8 cellular contexts compared by ENCODE assay signal in the genomic region with DNA sequence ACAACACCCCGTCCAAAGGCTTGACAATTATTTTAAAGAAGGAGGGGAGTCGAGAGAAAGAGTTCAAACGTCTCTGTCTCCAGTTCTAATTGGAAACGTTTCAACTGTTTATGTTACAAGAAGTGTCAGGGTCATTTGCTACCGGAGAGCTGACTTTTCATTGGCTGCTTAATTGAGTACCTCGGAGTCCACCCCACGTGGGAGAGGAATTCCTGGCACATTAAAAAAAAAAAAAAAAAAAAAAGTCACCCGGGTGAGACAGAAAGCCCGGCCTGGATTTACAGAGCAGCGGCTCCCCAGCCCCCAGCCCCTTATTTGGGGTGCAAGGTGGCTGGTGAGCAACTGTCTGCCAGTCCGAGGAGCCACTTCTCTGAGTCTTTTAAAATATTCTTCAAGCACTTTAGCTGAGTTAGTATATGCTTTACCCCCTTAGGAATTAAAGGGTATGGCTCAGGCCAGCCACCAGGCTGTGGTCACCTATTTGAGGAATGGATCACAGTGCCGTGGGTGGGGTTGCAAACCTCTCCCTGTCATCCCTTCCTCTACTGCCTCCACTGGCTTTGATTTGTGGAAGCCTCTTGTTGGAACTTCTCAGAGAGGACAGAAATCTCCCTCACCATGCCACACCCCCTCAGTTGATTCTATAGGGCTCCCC. TPM values are rescaled to one million over a fixed set of nuclear protein-coding genes. Genes with fewer than 3 reads are reported as not detected.
DNase-seq lines count a peak whose midpoint lies in the region; ATAC-seq and TF ChIP-seq lines count a peak whose summit lies in the region.

No MANE protein-coding gene starts in this region.

- peaks cover 54% of the 10 kb centered on the region for H3K4me1 ChIP-seq in DOHH2 (ENCODE audit: control insufficient read depth, low read length)
- H3K4me1 ChIP-seq in SJSA1 (replicated peaks): peaks cover 28% of the 10 kb centered on the region
- H3K4me1 ChIP-seq in prostate gland (replicated peaks): peaks cover 5% of the 10 kb centered on the region

- 3% methylated on average over 12 of the region's 12 CpGs for WGBS in prostate gland

- TF ChIP-seq CTCF in DOHH2 (IDR thresholded peaks at IDR 0.05; ENCODE audit: low read depth, low read length, poor library complexity, severe bottlenecking): no peak
- no peak for TF ChIP-seq CTCF in fibroblast of villous mesenchyme (IDR thresholded peaks at IDR 0.05; ENCODE audit: insufficient read depth, low read depth, low read length)
- TF ChIP-seq CTCF in prostate gland (IDR thresholded peaks at IDR 0.05): no peak

- H3K4me3 ChIP-seq in DOHH2 (ENCODE audit: low read length) (peak overlapping the region; percentile 68; the same call in 1 of the 2 replicates), SJSA1 (no peak overlapping the region), fibroblast of villous mesenchyme (ENCODE audit: low read depth, low read length) (peak overlapping the region; percentile 39), prostate gland (peak overlapping the region in 1 of 2 donors; percentile 27)

- H3K27ac Mint-ChIP-seq in activated CD4-positive, alpha-beta memory T cell treated with anti-CD3 and anti-CD28 coated beads for 36 hours: no peak overlapping the region

- peaks cover 2% of the 10 kb centered on the region for H3K36me3 Mint-ChIP-seq in activated CD4-positive, alpha-beta memory T cell treated with anti-CD3 and anti-CD28 coated beads for 36 hours

- H3K27me3 ChIP-seq in DOHH2 (ENCODE audit: control insufficient read depth, low read length): peaks cover 37% of the 10 kb centered on the region
- no peaks in the 10 kb centered on the region for H3K27me3 ChIP-seq in SJSA1 (replicated peaks)
- no peaks in the 10 kb centered on the region for H3K27me3 ChIP-seq in prostate gland (replicated peaks; ENCODE audit: insufficient read depth)

- TF ChIP-seq POLR2A in prostate gland (IDR thresholded peaks at IDR 0.05): no peak

- no peak for ATAC-seq in GM21737 (IDR thresholded peaks at IDR 0.05; ENCODE audit: unreplicated experiment)

- intact Hi-C loops in prostate gland (cut with DNase I): loop anchor here (2.0 to 5.0 kb wide), 2 partner anchors 95 to 221 kb away; no protein-coding TSS in a partner anchor
- intact Hi-C loops in activated CD4-positive, alpha-beta memory T cell treated with anti-CD3 and anti-CD28 coated beads for 36 hours (cut with micrococcal nuclease): no loop called here

- H3K9me2 ChIP-seq in DOHH2 (replicated peaks; ENCODE audit: control insufficient read depth, low read length): no peaks in the 10 kb centered on the region

- POLR2A ChIA-PET in activated CD4-positive, alpha-beta memory T cell treated with anti-CD3 and anti-CD28 coated beads for 36 hours (lab: Charles Lee): interaction anchor here (2.8 kb wide), 1 partner anchor 199 kb away, joined by 12 read pairs; no protein-coding TSS in a partner anchor

- no peaks in the 10 kb centered on the region for H4K20me1 ChIP-seq in DOHH2 (ENCODE audit: control insufficient read depth, insufficient read depth, low read depth, low read length)

- peak overlapping the region; percentile 82 for H3K4me2 ChIP-seq in DOHH2 (ENCODE audit: low read length)

- no peak overlapping the region for H3K4me3 Mint-ChIP-seq in activated CD4-positive, alpha-beta memory T cell treated with anti-CD3 and anti-CD28 coated beads for 36 hours

- no peaks in the 10 kb centered on the region for H3K9me3 ChIP-seq in DOHH2 (ENCODE audit: control insufficient read depth, insufficient read depth, low read length)
- H3K9me3 ChIP-seq in SJSA1 (replicated peaks): no peaks in the 10 kb centered on the region
- H3K9me3 ChIP-seq in prostate gland: no peaks in the 10 kb centered on the region

- DNase-seq in NCI-H1105 treated with DMSO at 0.1 percent for 48 hours (lab: John Stamatoyannopoulos, UW) (peak; percentile 99), SJSA1 (ENCODE audit: low read depth in 1 of 2, low spot score in 2 of 2) (peak; percentile 70 to 85), fibroblast of villous mesenchyme (ENCODE audit: low read depth) (peak; percentile 99), prostate gland (ENCODE audit: low spot score) (peak; percentile 76), mesenteric fat pad (ENCODE audit: low spot score) (no peak)
- DNase-seq in activated CD4-positive, alpha-beta memory T cell treated with anti-CD3 and anti-CD28 coated beads for 36 hours: no peak

- no peaks in the 10 kb centered on the region for H3K9me3 Mint-ChIP-seq in activated CD4-positive, alpha-beta memory T cell treated with anti-CD3 and anti-CD28 coated beads for 36 hours

- H3K36me3 ChIP-seq in DOHH2 (ENCODE audit: control insufficient read depth, low read length) (peaks cover 2% of the 10 kb centered on the region), SJSA1 (peaks cover 6% of the 10 kb centered on the region; the same call in 1 of the 2 replicates), prostate gland (no peaks in the 10 kb centered on the region)

- H3F3A ChIP-seq in DOHH2 (ENCODE audit: control insufficient read depth, insufficient read depth): peaks cover 8% of the 10 kb centered on the region

- CTCF ChIA-PET in activated CD4-positive, alpha-beta memory T cell treated with anti-CD3 and anti-CD28 coated beads for 36 hours (lab: Charles Lee): interaction anchor here (0.9 to 2.6 kb wide), 6 partner anchors 11 to 378 kb away, joined by 3 to 10 read pairs (median 3); no protein-coding TSS in a partner anchor

- H3K79me2 ChIP-seq in DOHH2 (ENCODE audit: control insufficient read depth, low read length): peaks cover 10% of the 10 kb centered on the region

- H3K27me3 Mint-ChIP-seq in activated CD4-positive, alpha-beta memory T cell treated with anti-CD3 and anti-CD28 coated beads for 36 hours: peaks cover 3% of the 10 kb centered on the region

- H3K4me1 Mint-ChIP-seq in activated CD4-positive, alpha-beta memory T cell treated with anti-CD3 and anti-CD28 coated beads for 36 hours (ENCODE audit: low read depth): peaks cover 9% of the 10 kb centered on the region

- H3K27ac ChIP-seq in DOHH2 (ENCODE audit: low read depth, low read length): no peak overlapping the region
- H3K27ac ChIP-seq in SJSA1: no peak overlapping the region
- H3K27ac ChIP-seq in prostate gland: peak overlapping the region; percentile 59 to 67

RNA-seq across cellular contexts. Expression of gene TLE3, which starts 3.9 kb away (rescaled TPM):
- total RNA-seq in SJSA1 (2014; rRNA removed; shearing (Covaris generic)): 35.2 and 36.0 TPM in 2 replicates
- 13.0 and 27.7 TPM in 2 replicates for total RNA-seq in fibroblast of villous mesenchyme
- 100 to 1,000 TPM; 157 to 246 TPM for total RNA-seq in prostate gland
- 52.5 TPM for total RNA-seq in mesenteric fat pad
- total RNA-seq in activated CD4-positive, alpha-beta memory T cell treated with anti-CD3 and anti-CD28 coated beads for 36 hours: 10 to 100 TPM; 85.4 to 95.1 TPM

Comparison
In these comparisons a context has a peak if more than half of its experiments do, and no peak if none do; other contexts are left out.
1. H3K27ac ChIP-seq: peak in prostate gland (2 of 2); none in DOHH2 (single experiment) and SJSA1 (single experiment).
2. DNase-seq: peak in NCI-H1105 treated with DMSO at 0.1 percent for 48 hours (single experiment), SJSA1 (2 of 2), fibroblast of villous mesenchyme (single experiment) and prostate gland (single experiment); none in mesenteric fat pad (single experiment) and activated CD4-positive, alpha-beta memory T cell treated with anti-CD3 and anti-CD28 coated beads for 36 hours (single experiment).